In genomic region chr5:169300468-169301385, GRCh38 we compare ENCODE assay signal across 1 cellular context.
TF ChIP-seq lines count a peak whose summit lies in the region.

SLIT3 (minus strand) TSS chr5:169301139; CDS start chr5:169300709, 430 bp downstream.

TF ChIP-seq in A549, 52 proteins besides CTCF, POLR2A, EP300 and RAD21 (continued from another document):
- TF ChIP-seq CHD2 (IDR thresholded peaks at IDR 0.05; ENCODE audit: low read length, partially characterized antibody) (no peak), NFE2L2 (conservative IDR thresholded peaks at IDR 0.05; ENCODE audit: low read length) (no peak), KDM1A (IDR thresholded peaks at IDR 0.05; ENCODE audit: low read depth) (no peak), ZFP36 (IDR thresholded peaks at IDR 0.05; ENCODE audit: borderline replicate concordance, partially characterized antibody) (no peak), CBX2 (IDR thresholded peaks at IDR 0.05; ENCODE audit: borderline replicate concordance, low read depth) (no peak), JUNB (IDR thresholded peaks at IDR 0.05) (no peak), FOXS1 (CRISPR knock-in tag; IDR thresholded peaks at IDR 0.05) (no peak), HOXB5 (CRISPR knock-in tag; IDR thresholded peaks at IDR 0.05) (no peak), RCOR1 (IDR thresholded peaks at IDR 0.05; ENCODE audit: low read depth, low read length) (no peak), MAX (IDR thresholded peaks at IDR 0.05) (0 out of 2 replicates have a peak, but pooled peaks have one; percentile 38)
- TF ChIP-seq, protein P1, sequence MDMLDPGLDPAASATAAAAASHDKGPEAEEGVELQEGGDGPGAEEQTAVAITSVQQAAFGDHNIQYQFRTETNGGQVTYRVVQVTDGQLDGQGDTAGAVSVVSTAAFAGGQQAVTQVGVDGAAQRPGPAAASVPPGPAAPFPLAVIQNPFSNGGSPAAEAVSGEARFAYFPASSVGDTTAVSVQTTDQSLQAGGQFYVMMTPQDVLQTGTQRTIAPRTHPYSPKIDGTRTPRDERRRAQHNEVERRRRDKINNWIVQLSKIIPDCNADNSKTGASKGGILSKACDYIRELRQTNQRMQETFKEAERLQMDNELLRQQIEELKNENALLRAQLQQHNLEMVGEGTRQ (IDR thresholded peaks at IDR 0.05), result no peak
- TF ChIP-seq, protein P2, sequence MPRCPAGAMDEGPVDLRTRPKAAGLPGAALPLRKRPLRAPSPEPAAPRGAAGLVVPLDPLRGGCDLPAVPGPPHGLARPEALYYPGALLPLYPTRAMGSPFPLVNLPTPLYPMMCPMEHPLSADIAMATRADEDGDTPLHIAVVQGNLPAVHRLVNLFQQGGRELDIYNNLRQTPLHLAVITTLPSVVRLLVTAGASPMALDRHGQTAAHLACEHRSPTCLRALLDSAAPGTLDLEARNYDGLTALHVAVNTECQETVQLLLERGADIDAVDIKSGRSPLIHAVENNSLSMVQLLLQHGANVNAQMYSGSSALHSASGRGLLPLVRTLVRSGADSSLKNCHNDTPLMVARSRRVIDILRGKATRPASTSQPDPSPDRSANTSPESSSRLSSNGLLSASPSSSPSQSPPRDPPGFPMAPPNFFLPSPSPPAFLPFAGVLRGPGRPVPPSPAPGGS (IDR thresholded peaks at IDR 0.05), result 0 out of 3 replicates have a peak, but pooled peaks have one; percentile 17
